18 cellular contexts compared by ENCODE assay signal in genomic region chr17:61249649-61250301, GRCh38.
DNase-seq lines count a peak whose midpoint lies in the region; ATAC-seq and TF ChIP-seq lines count a peak whose summit lies in the region.
"Had no signal": no experiment of that assay in that cellular context is flagged by ENCODE, and none has a peak within 500 bp of the region (broad histone marks: within the 10 kb centered on the region; RNA-seq: fewer than 3 reads in every experiment).

No MANE protein-coding gene starts in this region.

- H3K4me3 Mint-ChIP-seq in stimulated activated naive CD8-positive, alpha-beta T cell treated with anti-CD3 and anti-CD28 coated beads, Interleukin-15, amount 100 ng/mL, for 72 hours, result no peak overlapping the region
- H3K4me3 Mint-ChIP-seq: activated CD8-positive, alpha-beta T cell treated with anti-CD3 and anti-CD28 coated beads for 36 hours; H9 had no signal

- H3K4me3 ChIP-seq in GM23248, result no peak overlapping the region
- no peak overlapping the region for H3K4me3 ChIP-seq in Panc1 (ENCODE audit: low read depth in 2 of 2, low read length in 2 of 2)
- H3K4me3 ChIP-seq in hepatocyte, result no peak overlapping the region
- H3K4me3 ChIP-seq: cardiac muscle cell, skin epidermis had no signal

- no peaks in the 10 kb centered on the region for H3K9me3 ChIP-seq in GM23248 (ENCODE audit: low read depth)
- no peaks in the 10 kb centered on the region for H3K9me3 ChIP-seq in Panc1 (ENCODE audit: control insufficient read depth, insufficient read depth, low read depth, low read length)
- H3K9me3 ChIP-seq in hepatocyte (ENCODE audit: low read depth), result no peaks in the 10 kb centered on the region

- no TSS peak for BruUV-seq in Panc1 (replicated peaks; lab: Mats Ljungman, UMichigan)

- 0 out of 2 replicates have a peak overlapping the region, but pooled peaks have one; percentile 37 for H3K9ac ChIP-seq in GM23248

- H3K27me3 ChIP-seq in GM23248 (replicated peaks; ENCODE audit: insufficient read depth) (no peaks in the 10 kb centered on the region), Panc1 (ENCODE audit: control insufficient read depth, insufficient read depth, low read length) (no peaks in the 10 kb centered on the region), hepatocyte (no peaks in the 10 kb centered on the region)
- H3K27me3 ChIP-seq: cardiac muscle cell had no signal

- H3K4me1 ChIP-seq in GM23248 (ENCODE audit: insufficient read depth), result peaks cover 49% of the 10 kb centered on the region
- H3K4me1 ChIP-seq in Panc1 (ENCODE audit: control insufficient read depth, insufficient read depth, low read length), result 0 out of 2 replicates have a peak, but pooled peaks cover 2% of the 10 kb centered on the region
- H3K4me1 ChIP-seq in hepatocyte (ENCODE audit: insufficient read depth), result peaks cover 55% of the 10 kb centered on the region

- H3K4me1 Mint-ChIP-seq in stimulated activated naive CD8-positive, alpha-beta T cell treated with anti-CD3 and anti-CD28 coated beads, Interleukin-15, amount 100 ng/mL, for 72 hours, result peaks cover 29% of the 10 kb centered on the region

- H3F3A ChIP-seq in GM23248 (ENCODE audit: insufficient read depth), result peaks cover 42% of the 10 kb centered on the region

- POLR2A ChIA-PET in Panc1 (lab: Charles Lee), result no interaction called here

- peak overlapping the region; percentile 77 for H3K27ac ChIP-seq in GM23248
- H3K27ac ChIP-seq in Panc1 (ENCODE audit: low read length), result peak overlapping the region; percentile 71
- peak overlapping the region; percentile 93 for H3K27ac ChIP-seq in hepatocyte
- H3K27ac ChIP-seq: cardiac muscle cell had no signal

- H3K4me2 ChIP-seq in GM23248 (ENCODE audit: unreplicated experiment) (no peak overlapping the region), hepatocyte (peak overlapping the region; percentile 68)

- no peaks in the 10 kb centered on the region for H3K79me2 ChIP-seq in GM23248 (ENCODE audit: insufficient read depth)
- H3K79me2 ChIP-seq in hepatocyte, result no peaks in the 10 kb centered on the region

- 92 to 96% methylated on average over 4 of the region's 4 CpGs for WGBS in GM23248 (ENCODE audit: low coverage in 1 of 2, low lambda C conversion rate in 2 of 2, missing lambda C conversion rate in 2 of 2), 2 experiments
- WGBS in hepatocyte (ENCODE audit: low lambda C conversion rate, missing lambda C conversion rate), result 61% methylated on average over 4 of the region's 4 CpGs

- no peak for TF ChIP-seq CTCF in Panc1 (IDR thresholded peaks at IDR 0.05)
- no peak for TF ChIP-seq CTCF in hepatocyte (IDR thresholded peaks at IDR 0.05; ENCODE audit: poor library complexity)

- H3K9me2 ChIP-seq in GM23248 (ENCODE audit: insufficient read depth) (no peaks in the 10 kb centered on the region), hepatocyte (replicated peaks; ENCODE audit: insufficient read depth) (no peaks in the 10 kb centered on the region)

- no peak overlapping the region for H2AFZ ChIP-seq in GM23248
- H2AFZ ChIP-seq in hepatocyte, result no peak overlapping the region

- intact Hi-C loops in Panc1 (cut with micrococcal nuclease; ENCODE audit: unreplicated experiment), result no loop called here

- H3K27me3 Mint-ChIP-seq in stimulated activated naive CD8-positive, alpha-beta T cell treated with anti-CD3 and anti-CD28 coated beads, Interleukin-15, amount 100 ng/mL, for 72 hours, result no peaks in the 10 kb centered on the region
- H3K27me3 Mint-ChIP-seq: activated CD8-positive, alpha-beta T cell treated with anti-CD3 and anti-CD28 coated beads for 36 hours had no signal

- CTCF ChIA-PET in Panc1 (lab: Charles Lee), result no interaction called here

- peak overlapping the region; percentile 12 to 72 for H3K27ac Mint-ChIP-seq in stimulated activated naive CD8-positive, alpha-beta T cell treated with anti-CD3 and anti-CD28 coated beads, Interleukin-15, amount 100 ng/mL, for 72 hours

- H3K36me3 ChIP-seq in GM23248 (ENCODE audit: low read depth), result no peaks in the 10 kb centered on the region
- no peaks in the 10 kb centered on the region for H3K36me3 ChIP-seq in Panc1 (ENCODE audit: control insufficient read depth, insufficient read depth, low read length)
- H3K36me3 ChIP-seq in hepatocyte (replicated peaks; ENCODE audit: insufficient read depth, low read depth), result no peaks in the 10 kb centered on the region
- H3K36me3 ChIP-seq: cardiac muscle cell had no signal

- DNase-seq in GM23248 (no peak), Panc1 (ENCODE audit: low read depth, low spot score) (no peak), hepatocyte (ENCODE audit: low spot score) (no peak), midbrain (lab: John Stamatoyannopoulos, UW) (no peak), cortex of kidney (lab: John Stamatoyannopoulos, UW) (no peak)
- DNase-seq in stimulated activated naive CD8-positive, alpha-beta T cell treated with anti-CD3 and anti-CD28 coated beads, Interleukin-15, amount 100 ng/mL, for 72 hours, result no peak
- DNase-seq: activated CD8-positive, alpha-beta T cell treated with anti-CD3 and anti-CD28 coated beads for 36 hours; activated naive CD4-positive, alpha-beta T cell treated with Interleukin-2 at 50 U/mL for 16 hours; DMS153; H9; hippocampal formation; NCI-H2029; SHP77 treated with DMSO at 0.1 percent for 48 hours had no signal

- H3K9me3 Mint-ChIP-seq in stimulated activated naive CD8-positive, alpha-beta T cell treated with anti-CD3 and anti-CD28 coated beads, Interleukin-15, amount 100 ng/mL, for 72 hours, result no peaks in the 10 kb centered on the region
- H3K9me3 Mint-ChIP-seq: activated CD8-positive, alpha-beta T cell treated with anti-CD3 and anti-CD28 coated beads for 36 hours; H9 had no signal

- H4K20me1 ChIP-seq in GM23248 (ENCODE audit: insufficient read depth) (no peaks in the 10 kb centered on the region), hepatocyte (ENCODE audit: insufficient read depth, poor library complexity, severe bottlenecking) (no peaks in the 10 kb centered on the region)

- in situ Hi-C loops in GM23248 (cut with MboI), result no loop called here
- in situ Hi-C loops in Panc1 (cut with HindIII; ENCODE audit: low pct_unique_long_range_greater_than_20kb, low sequenced_read_pairs), result no loop called here

- ATAC-seq in Panc1 (no peak), GM19023 (IDR thresholded peaks at IDR 0.05; ENCODE audit: unreplicated experiment) (no peak), HG03095 (IDR thresholded peaks at IDR 0.05; ENCODE audit: unreplicated experiment) (no peak)
- no peak for ATAC-seq in stimulated activated naive CD8-positive, alpha-beta T cell treated with anti-CD3 and anti-CD28 coated beads, Interleukin-15, amount 100 ng/mL, for 72 hours
- ATAC-seq: left lobe of liver had no signal
